9 cellular contexts compared by ENCODE assay signal in genomic region chr5:124740991-124741583, GRCh38. TPM values are rescaled to one million over a fixed set of nuclear protein-coding genes. Genes with fewer than 3 reads are reported as not detected.
A peak's percentile ranks its signal among the peaks of the same experiment; 100 is the strongest.
DNase-seq lines count a peak whose midpoint lies in the region; FAIRE-seq and TF ChIP-seq lines count a peak whose summit lies in the region.
"Had no signal": no experiment of that assay in that cellular context is flagged by ENCODE, and none has a peak within 500 bp of the region (broad histone marks: within the 10 kb centered on the region; RNA-seq: fewer than 3 reads in every experiment).

No MANE protein-coding gene starts in this region.

- peak; percentile 48 for FAIRE-seq in D721Med (lab: Jason Lieb, UNC)

- no peak overlapping the region for H3K9ac ChIP-seq in colonic mucosa (ENCODE audit: low read depth in 2 of 2, low read length in 2 of 2)
- H3K9ac ChIP-seq in muscle layer of colon (ENCODE audit: low read length) = no peak overlapping the region

- no peaks in the 10 kb centered on the region for H3K9me3 ChIP-seq in colonic mucosa
- no peaks in the 10 kb centered on the region for H3K9me3 ChIP-seq in muscle layer of colon (ENCODE audit: low read length)

- H3K27me3 ChIP-seq in colonic mucosa (no peaks in the 10 kb centered on the region), muscle layer of colon (ENCODE audit: control insufficient read depth in 1 of 2, insufficient read depth in 2 of 2, low read length in 2 of 2) (no peaks in the 10 kb centered on the region)

- intact Hi-C loops in colonic mucosa (cut with DNase I) = loop anchor here (5.0 kb wide), 1 partner anchor 79 kb away; no protein-coding TSS in a partner anchor
- intact Hi-C loops in lower leg skin (cut with DNase I; ENCODE audit: low total_unique reads) = no loop called here

- H3K4me1 ChIP-seq in colonic mucosa = no peaks in the 10 kb centered on the region
- peaks cover 57% of the 10 kb centered on the region for H3K4me1 ChIP-seq in muscle layer of colon (ENCODE audit: insufficient read depth, low read length)

- H3K4me3 ChIP-seq in colonic mucosa (no peak overlapping the region), muscle layer of colon (ENCODE audit: low read depth in 1 of 2, low read length in 2 of 2) (peak overlapping the region in 1 of 2 donors; percentile 77), lower leg skin (ENCODE audit: low read depth, poor library complexity, severe bottlenecking) (no peak overlapping the region)

- no peak for DNase-seq in D721Med (ENCODE audit: insufficient read length, low spot score)
- peak; percentile 80 for DNase-seq in NAMALWA (ENCODE audit: low spot score)
- no peak for DNase-seq in colonic mucosa
- no peak for DNase-seq in activated naive CD4-positive, alpha-beta T cell (lab: John Stamatoyannopoulos, UW)
- DNase-seq in lower leg skin (ENCODE audit: low spot score in 2 of 2) = no peak
- DNase-seq in middle frontal gyrus (ENCODE audit: extremely low spot score, low spot score) = no peak
- DNase-seq in COLO668 (lab: John Stamatoyannopoulos, UW; ENCODE audit: unreplicated experiment) = no peak
- DNase-seq: activated CD4-positive, CD25-positive, alpha-beta regulatory T cell treated with anti-CD3 and anti-CD28 coated beads, Interleukin-2, amount 50 U/mL, for 72 hours had no signal

- H3K36me3 ChIP-seq in colonic mucosa = no peaks in the 10 kb centered on the region
- no peaks in the 10 kb centered on the region for H3K36me3 ChIP-seq in muscle layer of colon (ENCODE audit: insufficient read depth, low read length)

- no peak for TF ChIP-seq POLR2A in lower leg skin (IDR thresholded peaks at IDR 0.05)

- TF ChIP-seq CTCF in D721Med (IDR thresholded peaks at IDR 0.05; ENCODE audit: insufficient read depth, missing control alignments) = no peak
- TF ChIP-seq CTCF in colonic mucosa (IDR thresholded peaks at IDR 0.05) = no peak
- TF ChIP-seq CTCF in lower leg skin (IDR thresholded peaks at IDR 0.05) = no peak

- H3K27ac ChIP-seq in colonic mucosa (peak overlapping the region; percentile 94), muscle layer of colon (ENCODE audit: low read depth, low read length) (peak overlapping the region; percentile 89)

- 35 to 38% methylated on average over 4 of the region's 4 CpGs for WGBS in lower leg skin, 2 donors

RNA-seq across cellular contexts. Expression of gene ZNF608, which starts 5.4 kb away (rescaled TPM):
- 10 to 100 TPM; 14.6 to 20.0 TPM for total RNA-seq in colonic mucosa
- 10 to 100 TPM in 1 of 4 donors, 1 to 10 TPM in 3; 3.8 to 11.6 (median 6.7) TPM for total RNA-seq in lower leg skin
